Comparison of ENCODE assay signal across 1 cellular context in the genomic region with DNA sequence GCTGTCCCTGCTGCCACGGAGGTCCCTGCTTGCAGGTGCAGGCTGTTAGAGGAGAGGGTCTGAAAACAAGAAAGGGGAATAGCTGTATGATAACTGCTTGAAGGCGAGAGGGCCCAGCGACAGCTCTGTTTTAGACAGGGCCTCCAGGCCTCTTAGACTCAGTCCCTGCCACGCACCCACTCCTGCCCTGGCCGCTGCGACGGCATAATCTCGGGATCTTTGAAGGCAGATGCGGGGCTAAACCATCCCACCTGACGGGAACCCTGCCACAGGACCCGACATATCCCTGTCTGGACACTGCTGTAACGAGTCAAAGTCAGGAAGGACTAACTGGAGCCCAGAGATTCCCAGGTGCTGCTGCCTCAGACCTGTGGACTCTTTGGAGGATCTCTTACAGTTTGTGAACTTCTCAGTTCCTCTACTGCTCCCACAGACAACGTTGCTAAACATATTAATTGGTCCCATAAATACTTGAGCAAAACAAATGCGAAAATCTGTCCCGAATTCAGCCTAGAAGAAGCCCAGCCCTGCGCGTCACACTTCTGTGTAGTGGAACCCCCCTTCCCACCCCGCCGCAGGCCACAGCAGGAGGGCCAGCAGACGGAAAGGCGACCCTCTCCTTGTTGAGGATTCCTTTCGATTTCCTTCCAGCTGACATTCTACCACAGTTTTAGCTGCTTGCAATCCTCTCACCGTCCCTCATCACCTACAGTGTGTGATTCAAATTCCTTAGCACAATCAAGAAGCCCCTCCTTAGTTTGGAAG.
TF ChIP-seq lines count a peak whose summit lies in the region.

No MANE protein-coding gene starts in this region.

TF ChIP-seq in IMR-90, 13 proteins besides CTCF, POLR2A, EP300 and RAD21 (continued from another document):
- TF ChIP-seq BHLHE40 (IDR thresholded peaks at IDR 0.05; ENCODE audit: low read depth, low read length) (no peak), RCOR1 (IDR thresholded peaks at IDR 0.05; ENCODE audit: insufficient replicate concordance, low read length) (no peak), MAFK (IDR thresholded peaks at IDR 0.05; ENCODE audit: low read depth, low read length) (no peak), MXI1 (IDR thresholded peaks at IDR 0.05; ENCODE audit: borderline replicate concordance, low read depth, low read length) (no peak)
- TF ChIP-seq, protein P1, sequence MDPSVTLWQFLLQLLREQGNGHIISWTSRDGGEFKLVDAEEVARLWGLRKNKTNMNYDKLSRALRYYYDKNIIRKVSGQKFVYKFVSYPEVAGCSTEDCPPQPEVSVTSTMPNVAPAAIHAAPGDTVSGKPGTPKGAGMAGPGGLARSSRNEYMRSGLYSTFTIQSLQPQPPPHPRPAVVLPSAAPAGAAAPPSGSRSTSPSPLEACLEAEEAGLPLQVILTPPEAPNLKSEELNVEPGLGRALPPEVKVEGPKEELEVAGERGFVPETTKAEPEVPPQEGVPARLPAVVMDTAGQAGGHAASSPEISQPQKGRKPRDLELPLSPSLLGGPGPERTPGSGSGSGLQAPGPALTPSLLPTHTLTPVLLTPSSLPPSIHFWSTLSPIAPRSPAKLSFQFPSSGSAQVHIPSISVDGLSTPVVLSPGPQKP (IDR thresholded peaks at IDR 0.05; ENCODE audit: borderline replicate concordance, low read depth, low read length), result no peak
